In genomic region chr16:67855789-67856188, GRCh38 we compare ENCODE assay signal across 1 cellular context.
TF ChIP-seq lines count a peak whose summit lies in the region.

No MANE protein-coding gene starts in this region.

TF ChIP-seq in WTC11, 78 proteins besides CTCF, POLR2A, EP300 and RAD21 (continued from another document):
- TF ChIP-seq PRDM15 (CRISPR knock-in tag; IDR thresholded peaks at IDR 0.05) (no peak), JAZF1 (CRISPR knock-in tag; IDR thresholded peaks at IDR 0.05) (no peak), GRHL2 (CRISPR knock-in tag; IDR thresholded peaks at IDR 0.05; ENCODE audit: insufficient replicate concordance, severe bottlenecking) (no peak), ZMAT4 (CRISPR knock-in tag; IDR thresholded peaks at IDR 0.05) (no peak), HMGA2 (CRISPR knock-in tag; IDR thresholded peaks at IDR 0.05) (no peak), MAX (CRISPR knock-in tag; IDR thresholded peaks at IDR 0.05) (no peak), TEAD4 (CRISPR knock-in tag; IDR thresholded peaks at IDR 0.05) (no peak), ZNF121 (CRISPR knock-in tag; IDR thresholded peaks at IDR 0.05) (no peak), NR1H2 (CRISPR knock-in tag; IDR thresholded peaks at IDR 0.05) (no peak), E2F5 (CRISPR knock-in tag; IDR thresholded peaks at IDR 0.05) (no peak)
